Comparison of ENCODE assay signal across 10 cellular contexts in the genomic region with DNA sequence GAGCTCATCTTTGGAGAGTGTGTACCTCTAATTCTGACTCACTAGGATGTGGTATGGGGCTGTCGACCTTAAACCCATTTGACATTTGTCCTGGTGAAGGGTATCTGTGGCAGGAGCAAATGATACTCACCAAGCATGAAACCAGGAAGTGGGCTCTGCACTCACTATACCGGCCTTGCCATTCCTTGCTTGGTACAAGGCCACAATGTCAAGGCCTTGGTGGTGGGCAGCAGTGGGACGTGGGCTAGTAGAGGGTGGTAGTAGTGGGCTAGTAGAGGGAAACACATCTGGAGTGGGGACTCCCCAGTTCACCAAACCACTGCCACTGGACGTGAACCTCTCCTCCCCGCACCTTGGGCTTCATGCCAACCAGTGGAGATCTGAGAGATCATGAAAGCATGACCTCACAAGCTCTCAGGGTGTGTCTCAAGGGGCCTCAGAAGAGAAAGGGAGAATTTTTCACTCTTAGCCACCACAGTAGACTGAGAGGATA. TPM values are rescaled to one million over a fixed set of nuclear protein-coding genes. Genes with fewer than 3 reads are reported as not detected.
DNase-seq lines count a peak whose midpoint lies in the region; ATAC-seq and TF ChIP-seq lines count a peak whose summit lies in the region.
"Had no signal": no experiment of that assay in that cellular context is flagged by ENCODE, and none has a peak within 500 bp of the region (broad histone marks: within the 10 kb centered on the region; RNA-seq: fewer than 3 reads in every experiment).

No MANE protein-coding gene starts in this region.

- TF ChIP-seq CTCF in HFFc6 (IDR thresholded peaks at IDR 0.05): no peak

- peak overlapping the region; percentile 83 to 87 for H3K27ac Mint-ChIP-seq in natural killer cell treated with Interleukin-12 subunit alpha and Interleukin-12 subunit beta and Interleukin-15 and Interleukin-18, amount 100 ng/mL, for 72 hours
- H3K27ac Mint-ChIP-seq in HFFc6: no peak overlapping the region
- H3K27ac Mint-ChIP-seq: dendritic cell treated with granulocyte-macrophage colony-stimulating factor and Interleukin-4, amounts not matched to agents 40 ng/mL and 50 ng/mL, for 4 days had no signal

- peaks cover 16% of the 10 kb centered on the region for H3K36me3 Mint-ChIP-seq in natural killer cell treated with Interleukin-12 subunit alpha and Interleukin-12 subunit beta and Interleukin-15 and Interleukin-18, amount 100 ng/mL, for 72 hours
- H3K36me3 Mint-ChIP-seq in HFFc6 (ENCODE audit: low read depth): peaks cover 25% of the 10 kb centered on the region

- ATAC-seq in GM18858 (IDR thresholded peaks at IDR 0.05; ENCODE audit: unreplicated experiment) (peak; percentile 66), GM21717 (IDR thresholded peaks at IDR 0.05; ENCODE audit: unreplicated experiment) (peak; percentile 92), HG03558 (IDR thresholded peaks at IDR 0.05; ENCODE audit: extremely low read depth, unreplicated experiment) (peak; percentile 71)
- peak; percentile 92 for ATAC-seq in natural killer cell treated with Interleukin-12 subunit alpha and Interleukin-12 subunit beta and Interleukin-15 and Interleukin-18, amount 100 ng/mL, for 72 hours

- H3K4me3 Mint-ChIP-seq in natural killer cell treated with Interleukin-12 subunit alpha and Interleukin-12 subunit beta and Interleukin-15 and Interleukin-18, amount 100 ng/mL, for 72 hours: peak overlapping the region; percentile 85
- H3K4me3 Mint-ChIP-seq in HFFc6: no peak overlapping the region
- H3K4me3 Mint-ChIP-seq: dendritic cell treated with granulocyte-macrophage colony-stimulating factor and Interleukin-4, amounts not matched to agents 40 ng/mL and 50 ng/mL, for 4 days had no signal

- H3K4me1 Mint-ChIP-seq in natural killer cell treated with Interleukin-12 subunit alpha and Interleukin-12 subunit beta and Interleukin-15 and Interleukin-18, amount 100 ng/mL, for 72 hours (ENCODE audit: low read depth in 2 of 2): peaks cover 50 to 57% of the 10 kb centered on the region in 2 donors
- peaks cover 45% of the 10 kb centered on the region for H3K4me1 Mint-ChIP-seq in HFFc6 (ENCODE audit: low read depth)

- no peaks in the 10 kb centered on the region for H3K9me3 Mint-ChIP-seq in natural killer cell treated with Interleukin-12 subunit alpha and Interleukin-12 subunit beta and Interleukin-15 and Interleukin-18, amount 100 ng/mL, for 72 hours
- no peaks in the 10 kb centered on the region; the same call in 1 of the 2 replicates for H3K9me3 Mint-ChIP-seq in HFFc6
- H3K9me3 Mint-ChIP-seq: dendritic cell treated with granulocyte-macrophage colony-stimulating factor and Interleukin-4, amounts not matched to agents 40 ng/mL and 50 ng/mL, for 4 days had no signal

- DNase-seq in natural killer cell treated with Interleukin-12 subunit alpha and Interleukin-12 subunit beta and Interleukin-15 and Interleukin-18, amount 100 ng/mL, for 72 hours (ENCODE audit: low spot score): peak; percentile 73
- DNase-seq in HFFc6 (no peak), SW480 (ENCODE audit: low spot score) (no peak), NCI-H1048 (lab: John Stamatoyannopoulos, UW) (no peak), NCI-H69 (lab: John Stamatoyannopoulos, UW) (no peak)
- DNase-seq: NCI-H1417 treated with DMSO at 0.1 percent for 48 hours had no signal

- H3K27me3 Mint-ChIP-seq in natural killer cell treated with Interleukin-12 subunit alpha and Interleukin-12 subunit beta and Interleukin-15 and Interleukin-18, amount 100 ng/mL, for 72 hours: no peaks in the 10 kb centered on the region
- H3K27me3 Mint-ChIP-seq in HFFc6 (ENCODE audit: insufficient read depth): no peaks in the 10 kb centered on the region

RNA-seq across cellular contexts. Expression of a gene that starts 11.5 kb away (rescaled TPM):
- 100 to 1,000 TPM in 1 of 2 donors, 10 to 100 TPM in 1; 40.5 to 275 TPM for total RNA-seq in natural killer cell treated with Interleukin-12 subunit alpha and Interleukin-12 subunit beta and Interleukin-15 and Interleukin-18, amount 100 ng/mL, for 72 hours
- 1 to 10 TPM in 2 of 6 experiments, under 1 TPM in 4; 0.68 to 2.0 (median 0.74) TPM for total RNA-seq in HFFc6 (2021; fragmentation: NEBNext Ultra II Directional; extraction: Animal tissue kit (Norgen Biotek cat#: 25700))

Comparison
In these comparisons a context has a peak if more than half of its experiments do, and no peak if none do; other contexts are left out.
1. RNA of a gene that starts 11.5 kb away (total RNA-seq): 40.5 to 275 TPM in natural killer cell treated with Interleukin-12 subunit alpha and Interleukin-12 subunit beta and Interleukin-15 and Interleukin-18, amount 100 ng/mL, for 72 hours; 0.68 to 2.0 TPM in HFFc6; every median in the first group is over 10 times any median in the second.
2. Peak in every context shown above with its lines, with median percentiles within 50 percentile points of each other: ATAC-seq.